ENCODE assay signal across 8 cellular contexts in the genomic region with DNA sequence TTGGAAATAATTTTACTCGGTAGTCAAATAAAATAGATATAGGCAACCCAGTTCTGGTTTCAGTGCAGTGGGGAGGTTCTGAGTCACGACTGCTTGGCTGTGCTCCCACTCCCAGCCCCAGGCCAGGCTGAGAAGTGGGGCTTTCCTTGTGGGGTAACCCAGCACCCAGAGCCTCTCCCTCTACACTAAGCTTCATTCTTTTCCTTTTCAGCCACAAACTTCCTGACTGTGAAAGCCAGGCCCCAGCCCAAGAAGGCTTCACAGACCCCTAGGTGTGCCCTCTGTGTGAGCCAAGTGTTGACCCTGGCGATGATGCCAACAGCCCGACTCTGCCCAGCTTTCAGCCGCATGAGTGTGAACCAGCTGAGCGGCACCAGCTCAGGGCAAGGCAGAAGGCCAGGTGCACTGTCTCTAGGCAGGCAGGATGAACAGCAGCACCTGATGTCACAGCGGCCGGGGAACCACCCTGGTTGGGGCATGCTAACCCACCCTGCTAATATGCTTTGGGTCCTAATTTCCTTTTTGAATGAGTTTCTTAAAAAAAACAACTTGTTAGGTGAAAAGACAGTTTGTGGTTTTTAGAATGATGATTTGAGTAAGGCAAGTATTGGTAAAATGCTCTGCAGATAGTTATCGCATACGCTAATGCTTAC. TPM values are rescaled to one million over a fixed set of nuclear protein-coding genes. Genes with fewer than 3 reads are reported as not detected.
DNase-seq lines count a peak whose midpoint lies in the region; ATAC-seq, FAIRE-seq and TF ChIP-seq lines count a peak whose summit lies in the region.

No MANE protein-coding gene starts in this region.

- peak; percentile 83 for ATAC-seq in HG02571 (IDR thresholded peaks at IDR 0.05; ENCODE audit: unreplicated experiment)

- DNase-seq in GM12891 (ENCODE audit: insufficient read length, low spot score) (peak; percentile 64), NCI-H510A treated with DMSO at 0.1 percent for 48 hours (lab: John Stamatoyannopoulos, UW) (peak; percentile 64), fibroblast of the conjunctiva (ENCODE audit: low read depth) (peak; percentile 41), cerebellar cortex (ENCODE audit: low spot score) (no peak), iPS-NIHi11 (ENCODE audit: low spot score) (no peak)
- DNase-seq in activated T-cell treated with anti-CD3 and anti-CD28 coated beads, Interleukin-2, amount 50 U/mL, for 48 hours, result peak; percentile 86
- DNase-seq in stimulated activated CD4-positive, alpha-beta T cell treated with anti-CD3 and anti-CD28 coated beads, Interleukin-1b, Interleukin-23, amount 100 ng/mL, for 24 hours (ENCODE audit: low read depth in 4 of 4, low spot score in 1 of 4), result peak; percentile 33 to 74 (median 59)

- peak; percentile 92 for FAIRE-seq in GM12891 (lab: Jason Lieb, UNC)

- TF ChIP-seq POLR2A in GM12891 (IDR thresholded peaks at IDR 0.05; ENCODE audit: low read depth, low read length), result no peak

TF ChIP-seq in GM12891, 5 proteins besides CTCF, POLR2A, EP300 and RAD21:
- TF ChIP-seq POLR2AphosphoS5 (IDR thresholded peaks at IDR 0.05; ENCODE audit: low read depth, low read length), result no peak
- TF ChIP-seq TAF1 (IDR thresholded peaks at IDR 0.05; ENCODE audit: low read depth, low read length), result no peak
- TF ChIP-seq SPI1 (IDR thresholded peaks at IDR 0.05; ENCODE audit: low read depth, low read length), result peak; percentile 27; the same call in 1 of the 2 replicates
- no peak for TF ChIP-seq PAX5 (IDR thresholded peaks at IDR 0.05; ENCODE audit: insufficient read depth, low read length, severe bottlenecking)
- TF ChIP-seq POU2F2 (IDR thresholded peaks at IDR 0.05; ENCODE audit: low read depth, low read length), result peak; percentile 26; the same call in 1 of the 2 replicates

RNA-seq across cellular contexts. Expression of gene ATP23, which starts 42.2 kb away (rescaled TPM):
- 11.8 TPM for polyA plus RNA-seq in GM12891 (2012; ENCODE audit: low read depth, missing spikeins)

RNA-seq across cellular contexts. Expression of gene CTDSP2, which starts 52.6 kb away (rescaled TPM):
- polyA plus RNA-seq in GM12891 (2012; ENCODE audit: low read depth, missing spikeins), result 38.8 TPM

Comparison
In these comparisons a context has a peak if more than half of its experiments do, and no peak if none do; other contexts are left out.
1. DNase-seq: peak in GM12891 (single experiment), NCI-H510A treated with DMSO at 0.1 percent for 48 hours (single experiment), activated T-cell treated with anti-CD3 and anti-CD28 coated beads, Interleukin-2, amount 50 U/mL, for 48 hours (2 of 2), fibroblast of the conjunctiva (single experiment) and stimulated activated CD4-positive, alpha-beta T cell treated with anti-CD3 and anti-CD28 coated beads, Interleukin-1b, Interleukin-23, amount 100 ng/mL, for 24 hours (4 of 4); none in cerebellar cortex (single experiment) and iPS-NIHi11 (single experiment).